ENCODE assay signal across 11 cellular contexts in the genomic region with DNA sequence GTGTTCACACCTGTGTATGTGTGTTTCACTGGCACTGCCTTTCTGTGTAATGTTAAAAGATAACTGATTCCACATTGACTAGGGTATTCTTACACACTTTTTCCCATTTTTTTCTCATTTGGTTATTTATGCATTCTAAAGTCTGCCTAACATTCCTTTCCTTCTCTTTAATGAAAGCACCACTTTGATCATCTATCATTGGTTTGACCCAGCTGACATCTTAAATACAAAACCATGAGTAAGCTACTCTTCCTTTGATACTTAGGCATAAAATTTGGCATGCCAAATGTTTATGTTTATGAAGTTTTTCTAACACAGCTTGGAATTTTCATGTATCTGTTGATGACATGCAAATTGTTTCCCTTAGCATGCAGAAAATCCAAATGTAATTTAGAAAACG.
"Had no signal": no experiment of that assay in that cellular context is flagged by ENCODE, and none has a peak within 500 bp of the region (broad histone marks: within the 10 kb centered on the region; RNA-seq: fewer than 3 reads in every experiment).

No MANE protein-coding gene starts in this region.

- H3K9me3 Mint-ChIP-seq: GM23338, HFFc6 had no signal

- H3K27ac ChIP-seq: GM23248 had no signal

- H3K4me3 Mint-ChIP-seq: GM23338, H9, HFFc6 had no signal

- FAIRE-seq: H1, H54 had no signal

- ATAC-seq: GM23338, HCT116 had no signal

- H3K27ac Mint-ChIP-seq: GM23338, H9, HFFc6 had no signal

- H3K4me3 ChIP-seq: GM23248, GM23338, HAP-1 had no signal

- H3K36me3 ChIP-seq: HAP-1 had no signal

- H2AFZ ChIP-seq: GM23248 had no signal

- DNase-seq: GM23248, GOT3, H7, H9, HCEC 1CT, HFFc6 had no signal

- H3K4me2 ChIP-seq: GM23338 had no signal

- H3K9me3 ChIP-seq: HAP-1 had no signal

- H3K9ac ChIP-seq: GM23248 had no signal
